ENCODE assay signal across 1 cellular context in genomic region chr2:47080888-47081301, GRCh38.
TF ChIP-seq lines count a peak whose summit lies in the region.

No MANE protein-coding gene starts in this region.

TF ChIP-seq in HepG2, 621 proteins besides CTCF, POLR2A, EP300 and RAD21 (continued from another document):
- TF ChIP-seq TEF (CRISPR knock-in tag; IDR thresholded peaks at IDR 0.05) = no peak
- TF ChIP-seq CREBL2 (CRISPR knock-in tag; IDR thresholded peaks at IDR 0.05; ENCODE audit: borderline replicate concordance) = no peak
- no peak for TF ChIP-seq TOPORS (CRISPR knock-in tag; IDR thresholded peaks at IDR 0.05)
- TF ChIP-seq MYNN (CRISPR knock-in tag; IDR thresholded peaks at IDR 0.05; ENCODE audit: low read depth) = no peak
- no peak for TF ChIP-seq ZFP36L2 (CRISPR knock-in tag; IDR thresholded peaks at IDR 0.05)
- peak; percentile 66 for TF ChIP-seq HNF4A (CRISPR knock-in tag; IDR thresholded peaks at IDR 0.05)
- TF ChIP-seq RERE (CRISPR knock-in tag; IDR thresholded peaks at IDR 0.05; ENCODE audit: low read depth) = no peak
- no peak for TF ChIP-seq ETS1 (CRISPR knock-in tag; IDR thresholded peaks at IDR 0.05)
- no peak for TF ChIP-seq ZNF256 (CRISPR knock-in tag; conservative IDR thresholded peaks at IDR 0.05)
- TF ChIP-seq ZEB1 (IDR thresholded peaks at IDR 0.05; ENCODE audit: insufficient replicate concordance, low read depth) = no peak
- no peak for TF ChIP-seq ZNF746 (CRISPR knock-in tag; IDR thresholded peaks at IDR 0.05)
- TF ChIP-seq, protein P1, sequence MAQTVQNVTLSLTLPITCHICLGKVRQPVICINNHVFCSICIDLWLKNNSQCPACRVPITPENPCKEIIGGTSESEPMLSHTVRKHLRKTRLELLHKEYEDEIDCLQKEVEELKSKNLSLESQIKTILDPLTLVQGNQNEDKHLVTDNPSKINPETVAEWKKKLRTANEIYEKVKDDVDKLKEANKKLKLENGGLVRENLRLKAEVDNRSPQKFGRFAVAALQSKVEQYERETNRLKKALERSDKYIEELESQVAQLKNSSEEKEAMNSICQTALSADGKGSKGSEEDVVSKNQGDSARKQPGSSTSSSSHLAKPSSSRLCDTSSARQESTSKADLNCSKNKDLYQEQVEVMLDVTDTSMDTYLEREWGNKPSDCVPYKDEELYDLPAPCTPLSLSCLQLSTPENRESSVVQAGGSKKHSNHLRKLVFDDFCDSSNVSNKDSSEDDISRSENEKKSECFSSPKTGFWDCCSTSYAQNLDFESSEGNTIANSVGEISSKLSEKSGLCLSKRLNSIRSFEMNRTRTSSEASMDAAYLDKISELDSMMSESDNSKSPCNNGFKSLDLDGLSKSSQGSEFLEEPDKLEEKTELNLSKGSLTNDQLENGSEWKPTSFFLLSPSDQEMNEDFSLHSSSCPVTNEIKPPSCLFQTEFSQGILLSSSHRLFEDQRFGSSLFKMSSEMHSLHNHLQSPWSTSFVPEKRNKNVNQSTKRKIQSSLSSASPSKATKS (CRISPR knock-in tag; IDR thresholded peaks at IDR 0.05) = no peak
- peak; percentile 84 for TF ChIP-seq HNRNPL (IDR thresholded peaks at IDR 0.05; ENCODE audit: low read depth, low read length)
- no peak for TF ChIP-seq HHEX (CRISPR knock-in tag; IDR thresholded peaks at IDR 0.05)
- TF ChIP-seq, protein P2, sequence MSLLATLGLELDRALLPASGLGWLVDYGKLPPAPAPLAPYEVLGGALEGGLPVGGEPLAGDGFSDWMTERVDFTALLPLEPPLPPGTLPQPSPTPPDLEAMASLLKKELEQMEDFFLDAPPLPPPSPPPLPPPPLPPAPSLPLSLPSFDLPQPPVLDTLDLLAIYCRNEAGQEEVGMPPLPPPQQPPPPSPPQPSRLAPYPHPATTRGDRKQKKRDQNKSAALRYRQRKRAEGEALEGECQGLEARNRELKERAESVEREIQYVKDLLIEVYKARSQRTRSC (CRISPR knock-in tag; IDR thresholded peaks at IDR 0.05; ENCODE audit: low read depth) = no peak
- no peak for TF ChIP-seq ZNF343 (CRISPR knock-in tag; IDR thresholded peaks at IDR 0.05)
- TF ChIP-seq AKNA (CRISPR knock-in tag; IDR thresholded peaks at IDR 0.05; ENCODE audit: borderline replicate concordance) = no peak
- TF ChIP-seq AGO2 (optimal IDR thresholded peaks at IDR 0.05; ENCODE audit: low read depth, low read length) = peak; percentile 85
- no peak for TF ChIP-seq ZNF431 (CRISPR knock-in tag; IDR thresholded peaks at IDR 0.05; ENCODE audit: borderline replicate concordance, low read depth)
- no peak for TF ChIP-seq NR2C2 (CRISPR knock-in tag; IDR thresholded peaks at IDR 0.05; ENCODE audit: borderline replicate concordance)
- no peak for TF ChIP-seq ZFY (CRISPR knock-in tag; IDR thresholded peaks at IDR 0.05)
- TF ChIP-seq, protein P3, sequence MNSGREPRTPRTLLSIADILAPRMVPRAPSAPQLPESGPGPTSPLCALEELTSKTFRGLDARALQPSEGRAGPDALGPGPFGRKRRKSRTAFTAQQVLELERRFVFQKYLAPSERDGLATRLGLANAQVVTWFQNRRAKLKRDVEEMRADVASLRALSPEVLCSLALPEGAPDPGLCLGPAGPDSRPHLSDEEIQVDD (CRISPR knock-in tag; IDR thresholded peaks at IDR 0.05; ENCODE audit: borderline replicate concordance) = no peak
- TF ChIP-seq, protein P4, sequence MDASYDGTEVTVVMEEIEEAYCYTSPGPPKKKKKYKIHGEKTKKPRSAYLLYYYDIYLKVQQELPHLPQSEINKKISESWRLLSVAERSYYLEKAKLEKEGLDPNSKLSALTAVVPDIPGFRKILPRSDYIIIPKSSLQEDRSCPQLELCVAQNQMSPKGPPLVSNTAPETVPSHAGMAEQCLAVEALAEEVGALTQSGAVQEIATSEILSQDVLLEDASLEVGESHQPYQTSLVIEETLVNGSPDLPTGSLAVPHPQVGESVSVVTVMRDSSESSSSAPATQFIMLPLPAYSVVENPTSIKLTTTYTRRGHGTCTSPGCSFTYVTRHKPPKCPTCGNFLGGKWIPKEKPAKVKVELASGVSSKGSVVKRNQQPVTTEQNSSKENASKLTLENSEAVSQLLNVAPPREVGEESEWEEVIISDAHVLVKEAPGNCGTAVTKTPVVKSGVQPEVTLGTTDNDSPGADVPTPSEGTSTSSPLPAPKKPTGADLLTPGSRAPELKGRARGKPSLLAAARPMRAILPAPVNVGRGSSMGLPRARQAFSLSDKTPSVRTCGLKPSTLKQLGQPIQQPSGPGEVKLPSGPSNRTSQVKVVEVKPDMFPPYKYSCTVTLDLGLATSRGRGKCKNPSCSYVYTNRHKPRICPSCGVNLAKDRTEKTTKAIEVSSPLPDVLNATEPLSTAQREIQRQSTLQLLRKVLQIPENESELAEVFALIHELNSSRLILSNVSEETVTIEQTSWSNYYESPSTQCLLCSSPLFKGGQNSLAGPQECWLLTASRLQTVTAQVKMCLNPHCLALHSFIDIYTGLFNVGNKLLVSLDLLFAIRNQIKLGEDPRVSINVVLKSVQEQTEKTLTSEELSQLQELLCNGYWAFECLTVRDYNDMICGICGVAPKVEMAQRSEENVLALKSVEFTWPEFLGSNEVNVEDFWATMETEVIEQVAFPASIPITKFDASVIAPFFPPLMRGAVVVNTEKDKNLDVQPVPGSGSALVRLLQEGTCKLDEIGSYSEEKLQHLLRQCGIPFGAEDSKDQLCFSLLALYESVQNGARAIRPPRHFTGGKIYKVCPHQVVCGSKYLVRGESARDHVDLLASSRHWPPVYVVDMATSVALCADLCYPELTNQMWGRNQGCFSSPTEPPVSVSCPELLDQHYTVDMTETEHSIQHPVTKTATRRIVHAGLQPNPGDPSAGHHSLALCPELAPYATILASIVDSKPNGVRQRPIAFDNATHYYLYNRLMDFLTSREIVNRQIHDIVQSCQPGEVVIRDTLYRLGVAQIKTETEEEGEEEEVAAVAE (CRISPR knock-in tag; IDR thresholded peaks at IDR 0.05; ENCODE audit: borderline replicate concordance) = no peak
- no peak for TF ChIP-seq ZBTB20 (CRISPR knock-in tag; IDR thresholded peaks at IDR 0.05; ENCODE audit: borderline replicate concordance, low read depth)
- no peak for TF ChIP-seq GATA4 (IDR thresholded peaks at IDR 0.05; ENCODE audit: borderline replicate concordance, low read depth)
- TF ChIP-seq DMTF1 (CRISPR knock-in tag; IDR thresholded peaks at IDR 0.05) = no peak
- TF ChIP-seq ARNT2 (CRISPR knock-in tag; IDR thresholded peaks at IDR 0.05; ENCODE audit: low read depth) = no peak
- TF ChIP-seq ZNF558 (CRISPR knock-in tag; IDR thresholded peaks at IDR 0.05; ENCODE audit: borderline replicate concordance) = no peak
